6 cellular contexts compared by ENCODE assay signal in genomic region chr19:35716735-35716984, GRCh38. TPM values are rescaled to one million over a fixed set of nuclear protein-coding genes. Genes with fewer than 3 reads are reported as not detected.
DNase-seq lines count a peak whose midpoint lies in the region; ATAC-seq, FAIRE-seq and TF ChIP-seq lines count a peak whose summit lies in the region.

No MANE protein-coding gene starts in this region.

- H3K27ac ChIP-seq in coronary artery: peak overlapping the region; percentile 75 to 96
- peak overlapping the region; percentile 65 to 85 (median 76) for H3K27ac ChIP-seq in pancreas

- H3K4me3 ChIP-seq in coronary artery (peak overlapping the region; percentile 88), pancreas (peak overlapping the region; percentile 76 to 92 (median 84))

- peaks cover 0 to 5% (median 4%) of the 10 kb centered on the region in 3 donors for H3K36me3 ChIP-seq in pancreas

- intact Hi-C loops in pancreas (cut with DNase I): no loop called here

- H3K27me3 ChIP-seq in pancreas: no peaks in the 10 kb centered on the region

- TF ChIP-seq CTCF in coronary artery (IDR thresholded peaks at IDR 0.05) (no peak), pancreas (IDR thresholded peaks at IDR 0.05) (no peak)

- WGBS in pancreas, 2 donors: 0% methylated on average over 20 of the region's 20 CpGs

- no peak for FAIRE-seq in pancreas (lab: Jason Lieb, UNC)

- ATAC-seq in HG03064 (IDR thresholded peaks at IDR 0.05; ENCODE audit: low read depth, unreplicated experiment) (peak; percentile 2), pancreas (peak; percentile 39 to 61 (median 58)), HG02610 (IDR thresholded peaks at IDR 0.05; ENCODE audit: unreplicated experiment) (no peak)

- peak; percentile 65 for DNase-seq in DMS114 treated with DMSO at 0.1 percent for 48 hours (lab: John Stamatoyannopoulos, UW; ENCODE audit: unreplicated experiment)
- DNase-seq in coronary artery (ENCODE audit: low spot score): peak; percentile 81
- DNase-seq in pancreas: peak in 1 of 6 donors; percentile 91
- DNase-seq in T1000 (lab: John Stamatoyannopoulos, UW): no peak

- peaks cover 6 to 15% (median 8%) of the 10 kb centered on the region in 3 donors for H3K4me1 ChIP-seq in pancreas

- no peaks in the 10 kb centered on the region for H3K9me3 ChIP-seq in pancreas

RNA-seq across cellular contexts. Expression of gene KMT2B, which starts 1.1 kb away (rescaled TPM):
- total RNA-seq in pancreas: 10 to 100 TPM; 16.7 to 28.4 (median 23.8) TPM
- 10 to 100 TPM; 56.0 to 59.9 TPM for polyA plus RNA-seq in pancreas

RNA-seq across cellular contexts. Expression of gene ZBTB32, which starts 12.3 kb away (rescaled TPM):
- total RNA-seq in pancreas: under 1 TPM in 1 of 6 donors, not detected in 5; 0.13 TPM
- under 1 TPM in 1 of 2 donors, not detected in 1; 0.14 TPM for polyA plus RNA-seq in pancreas

RNA-seq across cellular contexts. Expression of gene IGFLR1, which starts 25.6 kb away (rescaled TPM):
- total RNA-seq in pancreas: 1 to 10 TPM; 1.3 to 9.4 (median 6.4) TPM
- 10 to 100 TPM in 1 of 2 donors, 1 to 10 TPM in 1; 7.4 to 17.3 TPM for polyA plus RNA-seq in pancreas

RNA-seq across cellular contexts. Expression of gene U2AF1L4, which starts 28.6 kb away (rescaled TPM):
- total RNA-seq in pancreas: 10 to 100 TPM in 5 of 6 donors, 1 to 10 TPM in 1; 9.7 to 14.3 (median 11.7) TPM
- 100 to 1,000 TPM in 1 of 2 donors, 10 to 100 TPM in 1; 62.7 to 124 TPM for polyA plus RNA-seq in pancreas

RNA-seq across cellular contexts. Expression of gene PSENEN, which starts 28.8 kb away (rescaled TPM):
- 10 to 100 TPM; 26.7 to 38.2 (median 35.1) TPM for total RNA-seq in pancreas
- 10 to 100 TPM; 53.5 to 64.6 TPM for polyA plus RNA-seq in pancreas
